In the genomic region with DNA sequence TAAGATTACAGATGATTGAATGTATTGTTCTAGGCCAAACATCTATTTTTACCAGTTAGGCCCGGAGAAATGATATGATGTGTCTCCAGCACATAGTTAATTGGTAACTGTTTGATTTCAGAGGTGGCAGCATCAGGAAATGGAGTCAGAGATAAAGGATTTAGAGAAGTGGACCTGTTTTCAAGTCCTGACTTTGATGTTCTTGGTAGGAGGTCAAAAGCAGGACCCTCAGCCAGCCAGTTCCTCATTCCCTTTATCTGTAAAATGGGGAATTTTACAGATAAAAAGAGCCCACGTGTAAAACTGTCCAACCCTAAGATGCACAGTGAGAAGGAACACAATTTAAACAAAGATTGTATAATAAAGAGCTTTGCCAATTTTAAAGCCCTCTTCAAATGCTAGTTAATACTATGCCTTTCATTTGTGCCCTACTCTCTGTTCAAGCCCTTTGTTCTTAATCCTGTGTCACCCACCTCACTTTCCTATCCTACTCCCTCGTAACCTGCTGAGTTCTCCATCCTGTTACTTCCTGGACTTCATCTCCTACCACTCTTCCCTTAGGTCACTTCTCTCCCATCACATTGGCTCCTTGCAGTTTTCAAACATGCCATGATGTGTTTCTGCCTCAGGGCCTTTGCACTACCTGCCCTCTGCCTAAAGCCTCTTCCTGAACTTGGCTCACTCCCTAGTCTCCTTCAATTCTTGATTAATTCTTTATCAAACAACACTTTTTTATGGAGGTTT, we compare ENCODE assay signal across 1 cellular context.
A peak's percentile ranks its signal among the peaks of the same experiment; 100 is the strongest.
TF ChIP-seq lines count a peak whose summit lies in the region.

No MANE protein-coding gene starts in this region.

TF ChIP-seq in HepG2, 621 proteins besides CTCF, POLR2A, EP300 and RAD21 (continued from another document):
- TF ChIP-seq, protein P1, sequence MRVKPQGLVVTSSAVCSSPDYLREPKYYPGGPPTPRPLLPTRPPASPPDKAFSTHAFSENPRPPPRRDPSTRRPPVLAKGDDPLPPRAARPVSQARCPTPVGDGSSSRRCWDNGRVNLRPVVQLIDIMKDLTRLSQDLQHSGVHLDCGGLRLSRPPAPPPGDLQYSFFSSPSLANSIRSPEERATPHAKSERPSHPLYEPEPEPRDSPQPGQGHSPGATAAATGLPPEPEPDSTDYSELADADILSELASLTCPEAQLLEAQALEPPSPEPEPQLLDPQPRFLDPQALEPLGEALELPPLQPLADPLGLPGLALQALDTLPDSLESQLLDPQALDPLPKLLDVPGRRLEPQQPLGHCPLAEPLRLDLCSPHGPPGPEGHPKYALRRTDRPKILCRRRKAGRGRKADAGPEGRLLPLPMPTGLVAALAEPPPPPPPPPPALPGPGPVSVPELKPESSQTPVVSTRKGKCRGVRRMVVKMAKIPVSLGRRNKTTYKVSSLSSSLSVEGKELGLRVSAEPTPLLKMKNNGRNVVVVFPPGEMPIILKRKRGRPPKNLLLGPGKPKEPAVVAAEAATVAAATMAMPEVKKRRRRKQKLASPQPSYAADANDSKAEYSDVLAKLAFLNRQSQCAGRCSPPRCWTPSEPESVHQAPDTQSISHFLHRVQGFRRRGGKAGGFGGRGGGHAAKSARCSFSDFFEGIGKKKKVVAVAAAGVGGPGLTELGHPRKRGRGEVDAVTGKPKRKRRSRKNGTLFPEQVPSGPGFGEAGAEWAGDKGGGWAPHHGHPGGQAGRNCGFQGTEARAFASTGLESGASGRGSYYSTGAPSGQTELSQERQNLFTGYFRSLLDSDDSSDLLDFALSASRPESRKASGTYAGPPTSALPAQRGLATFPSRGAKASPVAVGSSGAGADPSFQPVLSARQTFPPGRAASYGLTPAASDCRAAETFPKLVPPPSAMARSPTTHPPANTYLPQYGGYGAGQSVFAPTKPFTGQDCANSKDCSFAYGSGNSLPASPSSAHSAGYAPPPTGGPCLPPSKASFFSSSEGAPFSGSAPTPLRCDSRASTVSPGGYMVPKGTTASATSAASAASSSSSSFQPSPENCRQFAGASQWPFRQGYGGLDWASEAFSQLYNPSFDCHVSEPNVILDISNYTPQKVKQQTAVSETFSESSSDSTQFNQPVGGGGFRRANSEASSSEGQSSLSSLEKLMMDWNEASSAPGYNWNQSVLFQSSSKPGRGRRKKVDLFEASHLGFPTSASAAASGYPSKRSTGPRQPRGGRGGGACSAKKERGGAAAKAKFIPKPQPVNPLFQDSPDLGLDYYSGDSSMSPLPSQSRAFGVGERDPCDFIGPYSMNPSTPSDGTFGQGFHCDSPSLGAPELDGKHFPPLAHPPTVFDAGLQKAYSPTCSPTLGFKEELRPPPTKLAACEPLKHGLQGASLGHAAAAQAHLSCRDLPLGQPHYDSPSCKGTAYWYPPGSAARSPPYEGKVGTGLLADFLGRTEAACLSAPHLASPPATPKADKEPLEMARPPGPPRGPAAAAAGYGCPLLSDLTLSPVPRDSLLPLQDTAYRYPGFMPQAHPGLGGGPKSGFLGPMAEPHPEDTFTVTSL (CRISPR knock-in tag; IDR thresholded peaks at IDR 0.05; ENCODE audit: borderline replicate concordance) = peak; percentile 39; the same call in 1 of the 2 replicates
- TF ChIP-seq ZNF12 (CRISPR knock-in tag; IDR thresholded peaks at IDR 0.05) (no peak), HDAC2 (CRISPR knock-in tag; IDR thresholded peaks at IDR 0.05) (peak; percentile 57; the same call in 1 of the 2 replicates), SOX6 (IDR thresholded peaks at IDR 0.05) (no peak), SOX6 (CRISPR knock-in tag; IDR thresholded peaks at IDR 0.05) (peak; percentile 85), ONECUT2 (CRISPR knock-in tag; IDR thresholded peaks at IDR 0.05) (no peak), ZKSCAN8 (CRISPR knock-in tag; IDR thresholded peaks at IDR 0.05; ENCODE audit: borderline replicate concordance) (peak; percentile 64; the same call in 1 of the 2 replicates), SOX13 (IDR thresholded peaks at IDR 0.05) (peak; percentile 51; the same call in 1 of the 2 replicates), SOX13 (CRISPR knock-in tag; conservative IDR thresholded peaks at IDR 0.05 in 1 of 2, IDR thresholded peaks at IDR 0.05 in 1 of 2) (peak in 1 of 2 experiments; percentile 90; a peak in 2 of 4 replicates), ZNF264 (CRISPR knock-in tag; IDR thresholded peaks at IDR 0.05) (peak; percentile 37; the same call in 1 of the 2 replicates), ZNF546 (CRISPR knock-in tag; conservative IDR thresholded peaks at IDR 0.05) (no peak), FOXP1 (IDR thresholded peaks at IDR 0.05) (no peak), FOXP1 (CRISPR knock-in tag; IDR thresholded peaks at IDR 0.05) (peak; percentile 60; the same call in 1 of the 2 replicates), FOXC1 (CRISPR knock-in tag; IDR thresholded peaks at IDR 0.05; ENCODE audit: borderline replicate concordance) (no peak), PTBP1 (IDR thresholded peaks at IDR 0.05; ENCODE audit: low read depth, low read length, poor library complexity, severe bottlenecking) (no peak), ZFP36L1 (CRISPR knock-in tag; IDR thresholded peaks at IDR 0.05) (no peak), TBX2 (CRISPR knock-in tag; IDR thresholded peaks at IDR 0.05; ENCODE audit: borderline replicate concordance) (peak; percentile 78; the same call in 1 of the 2 replicates), CBX1 (IDR thresholded peaks at IDR 0.05; ENCODE audit: low read depth) (peak; percentile 42), ZNF235 (CRISPR knock-in tag; IDR thresholded peaks at IDR 0.05; ENCODE audit: borderline replicate concordance) (no peak), MTA1 (CRISPR knock-in tag; IDR thresholded peaks at IDR 0.05; ENCODE audit: borderline replicate concordance) (no peak)
- TF ChIP-seq, protein P2, sequence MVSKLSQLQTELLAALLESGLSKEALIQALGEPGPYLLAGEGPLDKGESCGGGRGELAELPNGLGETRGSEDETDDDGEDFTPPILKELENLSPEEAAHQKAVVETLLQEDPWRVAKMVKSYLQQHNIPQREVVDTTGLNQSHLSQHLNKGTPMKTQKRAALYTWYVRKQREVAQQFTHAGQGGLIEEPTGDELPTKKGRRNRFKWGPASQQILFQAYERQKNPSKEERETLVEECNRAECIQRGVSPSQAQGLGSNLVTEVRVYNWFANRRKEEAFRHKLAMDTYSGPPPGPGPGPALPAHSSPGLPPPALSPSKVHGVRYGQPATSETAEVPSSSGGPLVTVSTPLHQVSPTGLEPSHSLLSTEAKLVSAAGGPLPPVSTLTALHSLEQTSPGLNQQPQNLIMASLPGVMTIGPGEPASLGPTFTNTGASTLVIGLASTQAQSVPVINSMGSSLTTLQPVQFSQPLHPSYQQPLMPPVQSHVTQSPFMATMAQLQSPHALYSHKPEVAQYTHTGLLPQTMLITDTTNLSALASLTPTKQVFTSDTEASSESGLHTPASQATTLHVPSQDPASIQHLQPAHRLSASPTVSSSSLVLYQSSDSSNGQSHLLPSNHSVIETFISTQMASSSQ (IDR thresholded peaks at IDR 0.05; ENCODE audit: low read depth) = peak; percentile 87
- TF ChIP-seq, protein P2 (CRISPR knock-in tag; IDR thresholded peaks at IDR 0.05; ENCODE audit: borderline replicate concordance) = peak; percentile 91; the same call in 1 of the 2 replicates
